In the genomic region with DNA sequence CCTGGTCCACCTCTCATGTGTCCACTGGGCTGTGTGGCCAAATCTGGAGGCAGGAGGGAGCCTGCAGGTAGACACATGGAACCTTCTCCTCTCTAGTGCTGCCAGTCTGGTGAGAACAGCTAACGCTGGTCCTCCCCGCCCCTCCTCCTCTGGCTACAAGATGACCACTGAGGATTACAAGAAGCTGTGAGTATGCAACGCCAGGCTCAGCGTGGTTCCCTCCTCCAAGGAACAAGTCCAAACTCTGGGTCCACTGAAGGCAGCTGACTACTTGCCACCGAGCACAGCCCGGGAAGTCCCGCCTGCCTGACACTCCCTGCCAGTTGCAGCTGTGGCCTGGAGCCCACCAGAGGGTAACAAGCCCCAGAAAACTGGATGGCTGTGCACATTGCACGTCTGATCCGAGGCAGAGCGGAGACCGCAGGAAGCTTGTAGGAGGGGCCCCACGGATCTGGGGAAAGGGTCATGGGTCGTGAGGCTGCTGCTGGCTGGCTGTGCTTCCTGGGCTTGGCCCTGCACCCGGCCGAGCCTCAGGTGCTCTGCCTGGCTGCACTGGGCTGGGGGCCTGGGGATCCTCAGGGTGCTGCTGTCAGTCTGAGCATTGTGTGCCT, we compare ENCODE assay signal across 1 cellular context.
TF ChIP-seq lines count a peak whose summit lies in the region.

No MANE protein-coding gene starts in this region.

TF ChIP-seq in HepG2, 621 proteins besides CTCF, POLR2A, EP300 and RAD21 (continues in another document):
- no peak for TF ChIP-seq NFE2L1 (CRISPR knock-in tag; IDR thresholded peaks at IDR 0.05; ENCODE audit: borderline replicate concordance)
- no peak for TF ChIP-seq MED1 (CRISPR knock-in tag; IDR thresholded peaks at IDR 0.05)
- TF ChIP-seq ATF7-NPFF (CRISPR knock-in tag; IDR thresholded peaks at IDR 0.05; ENCODE audit: low read depth), result no peak
- no peak for TF ChIP-seq ZNF672 (CRISPR knock-in tag; IDR thresholded peaks at IDR 0.05)
- TF ChIP-seq, protein P1, sequence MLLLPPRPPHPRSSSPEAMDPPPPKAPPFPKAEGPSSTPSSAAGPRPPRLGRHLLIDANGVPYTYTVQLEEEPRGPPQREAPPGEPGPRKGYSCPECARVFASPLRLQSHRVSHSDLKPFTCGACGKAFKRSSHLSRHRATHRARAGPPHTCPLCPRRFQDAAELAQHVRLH (CRISPR knock-in tag; IDR thresholded peaks at IDR 0.05; ENCODE audit: borderline replicate concordance, low read depth), result no peak
- TF ChIP-seq KLF9 (CRISPR knock-in tag; IDR thresholded peaks at IDR 0.05; ENCODE audit: low read depth), result no peak
- TF ChIP-seq NR2F2 (IDR thresholded peaks at IDR 0.05; ENCODE audit: borderline replicate concordance, low read depth), result no peak
- TF ChIP-seq, protein P2, sequence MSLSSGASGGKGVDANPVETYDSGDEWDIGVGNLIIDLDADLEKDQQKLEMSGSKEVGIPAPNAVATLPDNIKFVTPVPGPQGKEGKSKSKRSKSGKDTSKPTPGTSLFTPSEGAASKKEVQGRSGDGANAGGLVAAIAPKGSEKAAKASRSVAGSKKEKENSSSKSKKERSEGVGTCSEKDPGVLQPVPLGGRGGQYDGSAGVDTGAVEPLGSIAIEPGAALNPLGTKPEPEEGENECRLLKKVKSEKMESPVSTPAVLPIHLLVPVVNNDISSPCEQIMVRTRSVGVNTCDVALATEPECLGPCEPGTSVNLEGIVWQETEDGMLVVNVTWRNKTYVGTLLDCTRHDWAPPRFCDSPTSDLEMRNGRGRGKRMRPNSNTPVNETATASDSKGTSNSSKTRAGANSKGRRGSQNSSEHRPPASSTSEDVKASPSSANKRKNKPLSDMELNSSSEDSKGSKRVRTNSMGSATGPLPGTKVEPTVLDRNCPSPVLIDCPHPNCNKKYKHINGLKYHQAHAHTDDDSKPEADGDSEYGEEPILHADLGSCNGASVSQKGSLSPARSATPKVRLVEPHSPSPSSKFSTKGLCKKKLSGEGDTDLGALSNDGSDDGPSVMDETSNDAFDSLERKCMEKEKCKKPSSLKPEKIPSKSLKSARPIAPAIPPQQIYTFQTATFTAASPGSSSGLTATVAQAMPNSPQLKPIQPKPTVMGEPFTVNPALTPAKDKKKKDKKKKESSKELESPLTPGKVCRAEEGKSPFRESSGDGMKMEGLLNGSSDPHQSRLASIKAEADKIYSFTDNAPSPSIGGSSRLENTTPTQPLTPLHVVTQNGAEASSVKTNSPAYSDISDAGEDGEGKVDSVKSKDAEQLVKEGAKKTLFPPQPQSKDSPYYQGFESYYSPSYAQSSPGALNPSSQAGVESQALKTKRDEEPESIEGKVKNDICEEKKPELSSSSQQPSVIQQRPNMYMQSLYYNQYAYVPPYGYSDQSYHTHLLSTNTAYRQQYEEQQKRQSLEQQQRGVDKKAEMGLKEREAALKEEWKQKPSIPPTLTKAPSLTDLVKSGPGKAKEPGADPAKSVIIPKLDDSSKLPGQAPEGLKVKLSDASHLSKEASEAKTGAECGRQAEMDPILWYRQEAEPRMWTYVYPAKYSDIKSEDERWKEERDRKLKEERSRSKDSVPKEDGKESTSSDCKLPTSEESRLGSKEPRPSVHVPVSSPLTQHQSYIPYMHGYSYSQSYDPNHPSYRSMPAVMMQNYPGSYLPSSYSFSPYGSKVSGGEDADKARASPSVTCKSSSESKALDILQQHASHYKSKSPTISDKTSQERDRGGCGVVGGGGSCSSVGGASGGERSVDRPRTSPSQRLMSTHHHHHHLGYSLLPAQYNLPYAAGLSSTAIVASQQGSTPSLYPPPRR (CRISPR knock-in tag; IDR thresholded peaks at IDR 0.05; ENCODE audit: borderline replicate concordance), result no peak
- TF ChIP-seq KMT2B (CRISPR knock-in tag; IDR thresholded peaks at IDR 0.05), result no peak
- no peak for TF ChIP-seq CHD4 (IDR thresholded peaks at IDR 0.05; ENCODE audit: borderline replicate concordance, low read length)
- TF ChIP-seq ZKSCAN8 (CRISPR knock-in tag; IDR thresholded peaks at IDR 0.05; ENCODE audit: borderline replicate concordance), result no peak
- no peak for TF ChIP-seq ZNF232 (CRISPR knock-in tag; IDR thresholded peaks at IDR 0.05; ENCODE audit: borderline replicate concordance)
- no peak for TF ChIP-seq SAP130 (CRISPR knock-in tag; IDR thresholded peaks at IDR 0.05; ENCODE audit: low read depth)
- no peak for TF ChIP-seq RCOR2 (CRISPR knock-in tag; IDR thresholded peaks at IDR 0.05)
- no peak for TF ChIP-seq ZNF605 (CRISPR knock-in tag; IDR thresholded peaks at IDR 0.05)
- peak; percentile 42; the same call in 1 of the 2 replicates for TF ChIP-seq RXRB (CRISPR knock-in tag; IDR thresholded peaks at IDR 0.05; ENCODE audit: borderline replicate concordance)
- no peak for TF ChIP-seq GZF1 (CRISPR knock-in tag; IDR thresholded peaks at IDR 0.05)
- TF ChIP-seq SP2 (CRISPR knock-in tag; IDR thresholded peaks at IDR 0.05), result no peak
- TF ChIP-seq, protein P3, sequence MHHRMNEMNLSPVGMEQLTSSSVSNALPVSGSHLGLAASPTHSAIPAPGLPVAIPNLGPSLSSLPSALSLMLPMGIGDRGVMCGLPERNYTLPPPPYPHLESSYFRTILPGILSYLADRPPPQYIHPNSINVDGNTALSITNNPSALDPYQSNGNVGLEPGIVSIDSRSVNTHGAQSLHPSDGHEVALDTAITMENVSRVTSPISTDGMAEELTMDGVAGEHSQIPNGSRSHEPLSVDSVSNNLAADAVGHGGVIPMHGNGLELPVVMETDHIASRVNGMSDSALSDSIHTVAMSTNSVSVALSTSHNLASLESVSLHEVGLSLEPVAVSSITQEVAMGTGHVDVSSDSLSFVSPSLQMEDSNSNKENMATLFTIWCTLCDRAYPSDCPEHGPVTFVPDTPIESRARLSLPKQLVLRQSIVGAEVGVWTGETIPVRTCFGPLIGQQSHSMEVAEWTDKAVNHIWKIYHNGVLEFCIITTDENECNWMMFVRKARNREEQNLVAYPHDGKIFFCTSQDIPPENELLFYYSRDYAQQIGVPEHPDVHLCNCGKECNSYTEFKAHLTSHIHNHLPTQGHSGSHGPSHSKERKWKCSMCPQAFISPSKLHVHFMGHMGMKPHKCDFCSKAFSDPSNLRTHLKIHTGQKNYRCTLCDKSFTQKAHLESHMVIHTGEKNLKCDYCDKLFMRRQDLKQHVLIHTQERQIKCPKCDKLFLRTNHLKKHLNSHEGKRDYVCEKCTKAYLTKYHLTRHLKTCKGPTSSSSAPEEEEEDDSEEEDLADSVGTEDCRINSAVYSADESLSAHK (CRISPR knock-in tag; IDR thresholded peaks at IDR 0.05; ENCODE audit: borderline replicate concordance), result no peak
- peak; percentile 22; the same call in 1 of the 2 replicates for TF ChIP-seq RXRA (CRISPR knock-in tag; IDR thresholded peaks at IDR 0.05)
- TF ChIP-seq ZNF878 (CRISPR knock-in tag; IDR thresholded peaks at IDR 0.05), result no peak
- TF ChIP-seq, protein P4, sequence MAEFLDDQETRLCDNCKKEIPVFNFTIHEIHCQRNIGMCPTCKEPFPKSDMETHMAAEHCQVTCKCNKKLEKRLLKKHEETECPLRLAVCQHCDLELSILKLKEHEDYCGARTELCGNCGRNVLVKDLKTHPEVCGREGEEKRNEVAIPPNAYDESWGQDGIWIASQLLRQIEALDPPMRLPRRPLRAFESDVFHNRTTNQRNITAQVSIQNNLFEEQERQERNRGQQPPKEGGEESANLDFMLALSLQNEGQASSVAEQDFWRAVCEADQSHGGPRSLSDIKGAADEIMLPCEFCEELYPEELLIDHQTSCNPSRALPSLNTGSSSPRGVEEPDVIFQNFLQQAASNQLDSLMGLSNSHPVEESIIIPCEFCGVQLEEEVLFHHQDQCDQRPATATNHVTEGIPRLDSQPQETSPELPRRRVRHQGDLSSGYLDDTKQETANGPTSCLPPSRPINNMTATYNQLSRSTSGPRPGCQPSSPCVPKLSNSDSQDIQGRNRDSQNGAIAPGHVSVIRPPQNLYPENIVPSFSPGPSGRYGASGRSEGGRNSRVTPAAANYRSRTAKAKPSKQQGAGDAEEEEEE (CRISPR knock-in tag; IDR thresholded peaks at IDR 0.05; ENCODE audit: borderline replicate concordance), result no peak
- no peak for TF ChIP-seq ZNF367 (CRISPR knock-in tag; IDR thresholded peaks at IDR 0.05; ENCODE audit: borderline replicate concordance)
- TF ChIP-seq, protein P5, sequence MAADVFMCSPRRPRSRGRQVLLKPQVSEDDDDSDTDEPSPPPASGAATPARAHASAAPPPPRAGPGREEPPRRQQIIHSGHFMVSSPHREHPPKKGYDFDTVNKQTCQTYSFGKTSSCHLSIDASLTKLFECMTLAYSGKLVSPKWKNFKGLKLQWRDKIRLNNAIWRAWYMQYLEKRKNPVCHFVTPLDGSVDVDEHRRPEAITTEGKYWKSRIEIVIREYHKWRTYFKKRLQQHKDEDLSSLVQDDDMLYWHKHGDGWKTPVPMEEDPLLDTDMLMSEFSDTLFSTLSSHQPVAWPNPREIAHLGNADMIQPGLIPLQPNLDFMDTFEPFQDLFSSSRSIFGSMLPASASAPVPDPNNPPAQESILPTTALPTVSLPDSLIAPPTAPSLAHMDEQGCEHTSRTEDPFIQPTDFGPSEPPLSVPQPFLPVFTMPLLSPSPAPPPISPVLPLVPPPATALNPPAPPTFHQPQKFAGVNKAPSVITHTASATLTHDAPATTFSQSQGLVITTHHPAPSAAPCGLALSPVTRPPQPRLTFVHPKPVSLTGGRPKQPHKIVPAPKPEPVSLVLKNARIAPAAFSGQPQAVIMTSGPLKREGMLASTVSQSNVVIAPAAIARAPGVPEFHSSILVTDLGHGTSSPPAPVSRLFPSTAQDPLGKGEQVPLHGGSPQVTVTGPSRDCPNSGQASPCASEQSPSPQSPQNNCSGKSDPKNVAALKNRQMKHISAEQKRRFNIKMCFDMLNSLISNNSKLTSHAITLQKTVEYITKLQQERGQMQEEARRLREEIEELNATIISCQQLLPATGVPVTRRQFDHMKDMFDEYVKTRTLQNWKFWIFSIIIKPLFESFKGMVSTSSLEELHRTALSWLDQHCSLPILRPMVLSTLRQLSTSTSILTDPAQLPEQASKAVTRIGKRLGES (CRISPR knock-in tag; IDR thresholded peaks at IDR 0.05; ENCODE audit: borderline replicate concordance), result no peak
- TF ChIP-seq ZNF562 (CRISPR knock-in tag; IDR thresholded peaks at IDR 0.05; ENCODE audit: borderline replicate concordance), result no peak
- no peak for TF ChIP-seq JUN (CRISPR knock-in tag; IDR thresholded peaks at IDR 0.05)
- TF ChIP-seq, protein P6, sequence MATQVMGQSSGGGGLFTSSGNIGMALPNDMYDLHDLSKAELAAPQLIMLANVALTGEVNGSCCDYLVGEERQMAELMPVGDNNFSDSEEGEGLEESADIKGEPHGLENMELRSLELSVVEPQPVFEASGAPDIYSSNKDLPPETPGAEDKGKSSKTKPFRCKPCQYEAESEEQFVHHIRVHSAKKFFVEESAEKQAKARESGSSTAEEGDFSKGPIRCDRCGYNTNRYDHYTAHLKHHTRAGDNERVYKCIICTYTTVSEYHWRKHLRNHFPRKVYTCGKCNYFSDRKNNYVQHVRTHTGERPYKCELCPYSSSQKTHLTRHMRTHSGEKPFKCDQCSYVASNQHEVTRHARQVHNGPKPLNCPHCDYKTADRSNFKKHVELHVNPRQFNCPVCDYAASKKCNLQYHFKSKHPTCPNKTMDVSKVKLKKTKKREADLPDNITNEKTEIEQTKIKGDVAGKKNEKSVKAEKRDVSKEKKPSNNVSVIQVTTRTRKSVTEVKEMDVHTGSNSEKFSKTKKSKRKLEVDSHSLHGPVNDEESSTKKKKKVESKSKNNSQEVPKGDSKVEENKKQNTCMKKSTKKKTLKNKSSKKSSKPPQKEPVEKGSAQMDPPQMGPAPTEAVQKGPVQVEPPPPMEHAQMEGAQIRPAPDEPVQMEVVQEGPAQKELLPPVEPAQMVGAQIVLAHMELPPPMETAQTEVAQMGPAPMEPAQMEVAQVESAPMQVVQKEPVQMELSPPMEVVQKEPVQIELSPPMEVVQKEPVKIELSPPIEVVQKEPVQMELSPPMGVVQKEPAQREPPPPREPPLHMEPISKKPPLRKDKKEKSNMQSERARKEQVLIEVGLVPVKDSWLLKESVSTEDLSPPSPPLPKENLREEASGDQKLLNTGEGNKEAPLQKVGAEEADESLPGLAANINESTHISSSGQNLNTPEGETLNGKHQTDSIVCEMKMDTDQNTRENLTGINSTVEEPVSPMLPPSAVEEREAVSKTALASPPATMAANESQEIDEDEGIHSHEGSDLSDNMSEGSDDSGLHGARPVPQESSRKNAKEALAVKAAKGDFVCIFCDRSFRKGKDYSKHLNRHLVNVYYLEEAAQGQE (IDR thresholded peaks at IDR 0.05; ENCODE audit: borderline replicate concordance in 1 of 2, low read depth in 1 of 2, low read length in 2 of 2), result no peak
- no peak for TF ChIP-seq CAMTA2 (CRISPR knock-in tag; IDR thresholded peaks at IDR 0.05; ENCODE audit: borderline replicate concordance)
- no peak for TF ChIP-seq POLR2AphosphoS5 (IDR thresholded peaks at IDR 0.05; ENCODE audit: low read depth, low read length)
- TF ChIP-seq ZNF263 (CRISPR knock-in tag; IDR thresholded peaks at IDR 0.05), result 0 out of 2 replicates have a peak, but pooled peaks have one; percentile 36
- no peak for TF ChIP-seq ZKSCAN1 (IDR thresholded peaks at IDR 0.05; ENCODE audit: low read length)
- no peak for TF ChIP-seq ZNF331 (CRISPR knock-in tag; IDR thresholded peaks at IDR 0.05)
- TF ChIP-seq, protein P7, sequence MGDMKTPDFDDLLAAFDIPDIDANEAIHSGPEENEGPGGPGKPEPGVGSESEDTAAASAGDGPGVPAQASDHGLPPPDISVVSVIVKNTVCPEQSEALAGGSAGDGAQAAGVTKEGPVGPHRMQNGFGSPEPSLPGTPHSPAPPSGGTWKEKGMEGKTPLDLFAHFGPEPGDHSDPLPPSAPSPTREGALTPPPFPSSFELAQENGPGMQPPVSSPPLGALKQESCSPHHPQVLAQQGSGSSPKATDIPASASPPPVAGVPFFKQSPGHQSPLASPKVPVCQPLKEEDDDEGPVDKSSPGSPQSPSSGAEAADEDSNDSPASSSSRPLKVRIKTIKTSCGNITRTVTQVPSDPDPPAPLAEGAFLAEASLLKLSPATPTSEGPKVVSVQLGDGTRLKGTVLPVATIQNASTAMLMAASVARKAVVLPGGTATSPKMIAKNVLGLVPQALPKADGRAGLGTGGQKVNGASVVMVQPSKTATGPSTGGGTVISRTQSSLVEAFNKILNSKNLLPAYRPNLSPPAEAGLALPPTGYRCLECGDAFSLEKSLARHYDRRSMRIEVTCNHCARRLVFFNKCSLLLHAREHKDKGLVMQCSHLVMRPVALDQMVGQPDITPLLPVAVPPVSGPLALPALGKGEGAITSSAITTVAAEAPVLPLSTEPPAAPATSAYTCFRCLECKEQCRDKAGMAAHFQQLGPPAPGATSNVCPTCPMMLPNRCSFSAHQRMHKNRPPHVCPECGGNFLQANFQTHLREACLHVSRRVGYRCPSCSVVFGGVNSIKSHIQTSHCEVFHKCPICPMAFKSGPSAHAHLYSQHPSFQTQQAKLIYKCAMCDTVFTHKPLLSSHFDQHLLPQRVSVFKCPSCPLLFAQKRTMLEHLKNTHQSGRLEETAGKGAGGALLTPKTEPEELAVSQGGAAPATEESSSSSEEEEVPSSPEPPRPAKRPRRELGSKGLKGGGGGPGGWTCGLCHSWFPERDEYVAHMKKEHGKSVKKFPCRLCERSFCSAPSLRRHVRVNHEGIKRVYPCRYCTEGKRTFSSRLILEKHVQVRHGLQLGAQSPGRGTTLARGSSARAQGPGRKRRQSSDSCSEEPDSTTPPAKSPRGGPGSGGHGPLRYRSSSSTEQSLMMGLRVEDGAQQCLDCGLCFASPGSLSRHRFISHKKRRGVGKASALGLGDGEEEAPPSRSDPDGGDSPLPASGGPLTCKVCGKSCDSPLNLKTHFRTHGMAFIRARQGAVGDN (CRISPR knock-in tag; IDR thresholded peaks at IDR 0.05), result peak; percentile 59
- no peak for TF ChIP-seq FOXC1 (CRISPR knock-in tag; IDR thresholded peaks at IDR 0.05; ENCODE audit: borderline replicate concordance)
- no peak for TF ChIP-seq NCOA1 (CRISPR knock-in tag; IDR thresholded peaks at IDR 0.05)
- no peak for TF ChIP-seq TBX3 (IDR thresholded peaks at IDR 0.05; ENCODE audit: borderline replicate concordance)
- peak; percentile 82 for TF ChIP-seq PPARG (CRISPR knock-in tag; conservative IDR thresholded peaks at IDR 0.05)
- TF ChIP-seq ZNF292 (CRISPR knock-in tag; IDR thresholded peaks at IDR 0.05; ENCODE audit: borderline replicate concordance, low read depth), result no peak
- no peak for TF ChIP-seq ISX (CRISPR knock-in tag; conservative IDR thresholded peaks at IDR 0.05)
